Comparison of ENCODE assay signal across 25 cellular contexts in the genomic region with DNA sequence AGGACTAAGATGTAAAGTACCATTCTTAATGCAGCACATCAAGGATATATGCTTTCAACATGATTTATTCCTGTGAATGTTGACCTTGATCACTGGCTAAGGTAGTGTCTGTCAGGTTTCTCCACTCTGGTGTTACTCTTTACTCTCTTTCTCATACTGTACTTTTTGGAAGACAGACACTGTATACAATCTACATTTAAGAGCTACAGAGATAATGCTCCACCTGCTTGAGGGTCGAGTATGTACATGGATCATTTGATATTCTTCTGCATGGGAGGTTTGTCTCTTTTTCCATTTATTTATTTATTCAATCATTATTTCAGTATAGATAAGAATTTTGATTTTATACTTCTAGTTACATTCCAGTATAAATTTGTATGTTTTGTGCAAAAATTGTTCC.
DNase-seq lines count a peak whose midpoint lies in the region; ATAC-seq and TF ChIP-seq lines count a peak whose summit lies in the region.
"Had no signal": no experiment of that assay in that cellular context is flagged by ENCODE, and none has a peak within 500 bp of the region (broad histone marks: within the 10 kb centered on the region; RNA-seq: fewer than 3 reads in every experiment).

No MANE protein-coding gene starts in this region.

- H3K27ac Mint-ChIP-seq in GM23338 (no peak overlapping the region), endothelial cell (ENCODE audit: unreplicated experiment) (no peak overlapping the region)
- H3K27ac Mint-ChIP-seq: CD4-positive, CD25-positive, alpha-beta regulatory T cell had no signal

- H2AFZ ChIP-seq in GM23338 (no peak overlapping the region), PC-3 (ENCODE audit: low read length) (no peak overlapping the region)

- H3K27me3 Mint-ChIP-seq in GM23338 (ENCODE audit: insufficient read depth, low read depth, poor library complexity) = peaks cover 1% of the 10 kb centered on the region
- H3K27me3 Mint-ChIP-seq in endothelial cell (ENCODE audit: unreplicated experiment) = no peaks in the 10 kb centered on the region

- H3K27ac ChIP-seq in cardiac muscle cell (no peak overlapping the region), GM23338 (ENCODE audit: low read depth) (no peak overlapping the region), PC-3 (ENCODE audit: low read length) (no peak overlapping the region), WERI-Rb-1 (no peak overlapping the region)
- H3K27ac ChIP-seq: 22Rv1, RWPE1 had no signal

- intact Hi-C loops in left cardiac atrium (cut with DNase I) (no loop called here), PC-3 (cut with micrococcal nuclease) (no loop called here)

- CTCF ChIA-PET in PC-3 (lab: Charles Lee) = interaction anchor here (0.5 kb wide), 1 partner anchor 55 kb away, joined by 7 read pairs; no protein-coding TSS in a partner anchor

- ATAC-seq in left cardiac atrium (no peak), GM23338 (no peak), PC-3 (peak; percentile 43; the same call in 1 of the 2 replicates), HG03342 (IDR thresholded peaks at IDR 0.05; ENCODE audit: unreplicated experiment) (no peak)
- ATAC-seq: Panc1 had no signal

- BruUV-seq in PC-3 (replicated peaks; lab: Mats Ljungman, UMichigan) = no TSS peak

- H3K4me3 Mint-ChIP-seq in GM23338 (no peak overlapping the region), endothelial cell (ENCODE audit: unreplicated experiment) (no peak overlapping the region)
- H3K4me3 Mint-ChIP-seq: CD4-positive, CD25-positive, alpha-beta regulatory T cell had no signal

- peaks cover 34% of the 10 kb centered on the region for H3K9me3 Mint-ChIP-seq in GM23338
- H3K9me3 Mint-ChIP-seq in endothelial cell (ENCODE audit: unreplicated experiment) = no peaks in the 10 kb centered on the region

- H3K4me1 Mint-ChIP-seq in GM23338 = no peaks in the 10 kb centered on the region
- no peaks in the 10 kb centered on the region for H3K4me1 Mint-ChIP-seq in endothelial cell (ENCODE audit: unreplicated experiment)
- H3K4me1 Mint-ChIP-seq: CD4-positive, CD25-positive, alpha-beta regulatory T cell had no signal

- H3K9me2 ChIP-seq in GM23338 (ENCODE audit: insufficient read depth) = 0 out of 2 replicates have a peak, but pooled peaks cover 6% of the 10 kb centered on the region
- no peaks in the 10 kb centered on the region for H3K9me2 ChIP-seq in PC-3 (replicated peaks; ENCODE audit: low read length)
- H3K9me2 ChIP-seq: SK-N-SH had no signal

- no peak overlapping the region for H3K9ac ChIP-seq in PC-3 (ENCODE audit: low read length)
- H3K9ac ChIP-seq: SK-N-SH had no signal

- peaks cover 8% of the 10 kb centered on the region for H3K36me3 Mint-ChIP-seq in GM23338 (ENCODE audit: low read depth)
- no peaks in the 10 kb centered on the region for H3K36me3 Mint-ChIP-seq in endothelial cell (ENCODE audit: low read depth, unreplicated experiment)
- H3K36me3 Mint-ChIP-seq: CD4-positive, CD25-positive, alpha-beta regulatory T cell had no signal

- DNase-seq in cardiac muscle cell (ENCODE audit: low read depth in 1 of 2, low spot score in 1 of 2) (peak; percentile 45 to 51), left cardiac atrium (no peak), GM23338 (ENCODE audit: low spot score) (peak; percentile 35), PC-3 (peak; percentile 56), endothelial cell (ENCODE audit: low spot score) (no peak), midbrain (lab: John Stamatoyannopoulos, UW) (no peak), WERI-Rb-1 (no peak)
- DNase-seq: BE2C; CD4-positive, CD25-positive, alpha-beta regulatory T cell; DMS153; DND-41; KBM-7; NCI-H1048; NCI-H1417; NCI-H1694 treated with DMSO at 0.1 percent for 48 hours; NCI-H2081; NCI-H2227 treated with DMSO at 0.1 percent for 48 hours; NCI-H526 treated with DMSO at 0.1 percent for 48 hours; SHP77; SK-N-SH; SW 1271 had no signal

- TF ChIP-seq CTCF in cardiac muscle cell (IDR thresholded peaks at IDR 0.05; ENCODE audit: low read depth, low read length) = peak; percentile 46
- TF ChIP-seq CTCF in GM23338 (conservative IDR thresholded peaks at IDR 0.05; ENCODE audit: low read depth in 2 of 2) = peak; percentile 51
- TF ChIP-seq CTCF in PC-3 (conservative IDR thresholded peaks at IDR 0.05; ENCODE audit: low read depth, low read length) = peak; percentile 58
- TF ChIP-seq CTCF in endothelial cell (IDR thresholded peaks at IDR 0.05; ENCODE audit: unreplicated experiment) = peak; percentile 31
- no peak for TF ChIP-seq CTCF in WERI-Rb-1 (IDR thresholded peaks at IDR 0.05; ENCODE audit: low read depth, low read length)

- H3K4me3 ChIP-seq in cardiac muscle cell (no peak overlapping the region), GM23338 (no peak overlapping the region), PC-3 (ENCODE audit: low read length) (no peak overlapping the region), WERI-Rb-1 (ENCODE audit: low read depth, low read length) (no peak overlapping the region)

- H3F3A ChIP-seq in GM23338 (replicated peaks; ENCODE audit: low read depth) (no peaks in the 10 kb centered on the region), PC-3 (ENCODE audit: low read length, unreplicated experiment) (no peaks in the 10 kb centered on the region)

- H4K20me1 ChIP-seq in GM23338 (replicated peaks; ENCODE audit: insufficient read depth) = no peaks in the 10 kb centered on the region
- H4K20me1 ChIP-seq in PC-3 (ENCODE audit: low read length) = no peaks in the 10 kb centered on the region

- H3K79me2 ChIP-seq in GM23338 (replicated peaks; ENCODE audit: insufficient read depth) (no peaks in the 10 kb centered on the region), PC-3 (ENCODE audit: low read length) (no peaks in the 10 kb centered on the region)

- no peaks in the 10 kb centered on the region for H3K9me3 ChIP-seq in cardiac muscle cell (ENCODE audit: low read depth)
- H3K9me3 ChIP-seq in PC-3 (ENCODE audit: low read length) = 0 out of 2 replicates have a peak, but pooled peaks cover 7% of the 10 kb centered on the region
- no peaks in the 10 kb centered on the region for H3K9me3 ChIP-seq in WERI-Rb-1 (ENCODE audit: severe bottlenecking)
- H3K9me3 ChIP-seq: BE2C, SK-N-SH had no signal

- H3K36me3 ChIP-seq in cardiac muscle cell = no peaks in the 10 kb centered on the region
- H3K36me3 ChIP-seq in GM23338 (ENCODE audit: insufficient read depth) = no peaks in the 10 kb centered on the region; the same call in 1 of the 2 replicates
- no peaks in the 10 kb centered on the region for H3K36me3 ChIP-seq in PC-3 (ENCODE audit: low read depth, low read length)
- H3K36me3 ChIP-seq in WERI-Rb-1 = no peaks in the 10 kb centered on the region
- H3K36me3 ChIP-seq: BE2C had no signal

- no peaks in the 10 kb centered on the region for H3K27me3 ChIP-seq in cardiac muscle cell
- no peaks in the 10 kb centered on the region for H3K27me3 ChIP-seq in GM23338 (ENCODE audit: insufficient read depth)
- no peaks in the 10 kb centered on the region for H3K27me3 ChIP-seq in PC-3 (ENCODE audit: low read length)
- peaks cover 12% of the 10 kb centered on the region for H3K27me3 ChIP-seq in WERI-Rb-1 (ENCODE audit: insufficient read depth, low read depth, severe bottlenecking)
- H3K27me3 ChIP-seq: BE2C had no signal

- H3K4me2 ChIP-seq in GM23338 = no peak overlapping the region
- H3K4me2 ChIP-seq in PC-3 (ENCODE audit: low read length) = no peak overlapping the region
- H3K4me2 ChIP-seq: SK-N-SH had no signal

- POLR2A ChIA-PET in PC-3 (lab: Charles Lee; ENCODE audit: unreplicated experiment) = no interaction called here

- H3K4me1 ChIP-seq in cardiac muscle cell (ENCODE audit: low read depth) (no peaks in the 10 kb centered on the region), GM23338 (ENCODE audit: insufficient read depth) (no peaks in the 10 kb centered on the region), PC-3 (ENCODE audit: insufficient read depth, low read length) (no peaks in the 10 kb centered on the region)
- H3K4me1 ChIP-seq: BE2C had no signal

TF ChIP-seq in GM23338, 12 proteins besides CTCF, POLR2A, EP300 and RAD21 (continues in another document):
- no peak for TF ChIP-seq EZH2 (IDR thresholded peaks at IDR 0.05; ENCODE audit: low read depth, unreplicated experiment)

Comparison
In these comparisons a context has a peak if more than half of its experiments do, and no peak if none do; other contexts are left out.
1. DNase-seq: peak in cardiac muscle cell (2 of 2), GM23338 (single experiment) and PC-3 (single experiment); none in left cardiac atrium (single experiment), endothelial cell (single experiment), midbrain (single experiment) and WERI-Rb-1 (single experiment).